22 cellular contexts compared by ENCODE assay signal in the genomic region with DNA sequence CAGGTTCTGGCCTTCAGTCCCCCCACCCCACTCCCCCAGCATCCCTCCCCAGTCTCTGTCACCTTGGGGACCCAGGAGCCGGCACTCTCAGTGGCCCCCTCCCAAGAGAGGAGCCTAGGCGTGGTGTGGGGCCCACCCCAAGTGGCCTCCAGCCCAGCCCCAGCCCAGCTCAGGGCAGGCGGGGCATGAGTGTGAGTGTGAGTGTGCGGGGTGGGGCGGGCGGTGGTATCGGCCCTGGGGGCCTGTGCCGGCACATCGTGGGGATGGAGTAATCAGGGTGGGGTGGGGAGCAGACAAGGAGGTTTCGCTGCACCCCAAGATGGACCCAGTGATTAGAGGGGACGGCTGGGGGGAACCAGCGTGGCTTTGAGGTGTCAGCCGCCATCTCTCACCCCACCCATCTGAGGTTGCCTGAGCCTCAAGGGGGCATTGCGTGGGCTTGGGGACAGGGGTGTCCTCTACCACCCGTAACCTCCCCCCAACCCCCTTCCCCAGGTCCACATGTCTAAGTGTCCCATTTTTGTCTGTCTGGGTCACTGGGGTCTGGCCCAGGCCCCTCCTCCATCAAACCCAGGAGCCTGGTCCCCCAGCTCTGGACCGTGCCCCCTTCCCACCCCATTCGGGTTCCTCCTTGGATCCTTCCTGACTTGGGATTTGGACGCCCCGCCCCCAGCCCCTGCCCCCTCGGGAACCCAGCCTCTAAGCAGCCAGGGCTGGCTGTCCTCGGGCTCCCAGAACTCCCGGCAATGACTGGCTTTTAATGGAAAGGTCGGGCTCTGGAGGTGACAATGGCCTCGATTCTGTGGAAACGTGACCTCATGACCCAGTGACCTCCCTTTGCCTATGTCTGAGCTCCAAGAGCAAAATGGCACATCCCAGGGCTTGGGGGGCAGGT. TPM values are rescaled to one million over a fixed set of nuclear protein-coding genes. Genes with fewer than 3 reads are reported as not detected.
DNase-seq lines count a peak whose midpoint lies in the region; ATAC-seq, FAIRE-seq and TF ChIP-seq lines count a peak whose summit lies in the region.
"Had no signal": no experiment of that assay in that cellular context is flagged by ENCODE, and none has a peak within 500 bp of the region (broad histone marks: within the 10 kb centered on the region; RNA-seq: fewer than 3 reads in every experiment).

No MANE protein-coding gene starts in this region.

- H3K36me3 ChIP-seq in Panc1 (ENCODE audit: control insufficient read depth, insufficient read depth, low read length) (no peaks in the 10 kb centered on the region), esophagus squamous epithelium (no peaks in the 10 kb centered on the region)

- no peak for TF ChIP-seq RAD21 in A549 (conservative IDR thresholded peaks at IDR 0.05 in 1 of 2, IDR thresholded peaks at IDR 0.05 in 1 of 2)

- H3K4me2 ChIP-seq in A549 = no peak overlapping the region

- TF ChIP-seq CTCF in A549 (IDR thresholded peaks at IDR 0.05) (no peak), Panc1 (IDR thresholded peaks at IDR 0.05) (no peak), esophagus squamous epithelium (IDR thresholded peaks at IDR 0.05) (no peak), nephron progenitor cell (IDR thresholded peaks at IDR 0.05) (no peak), lower leg skin (IDR thresholded peaks at IDR 0.05) (no peak)

- CTCF ChIA-PET in A549 (lab: Yijun Ruan, JAX) (interaction anchor here (0.5 to 1.5 kb wide), 3 partner anchors 11 to 37 kb away, joined by 3 to 4 read pairs (median 4); no protein-coding TSS in a partner anchor), Panc1 (lab: Charles Lee) (no interaction called here)

- no peaks in the 10 kb centered on the region for H3K9me3 Mint-ChIP-seq in nephron progenitor cell
- no peaks in the 10 kb centered on the region for H3K9me3 Mint-ChIP-seq in activated T-cell treated with anti-CD3 and anti-CD28 coated beads, Interleukin-2, amount 50 U/mL, for 4 hours

- peaks cover 12% of the 10 kb centered on the region for H3K4me1 Mint-ChIP-seq in nephron progenitor cell
- H3K4me1 Mint-ChIP-seq in activated T-cell treated with anti-CD3 and anti-CD28 coated beads, Interleukin-2, amount 50 U/mL, for 4 hours (ENCODE audit: low read depth) = no peaks in the 10 kb centered on the region

- WGBS in A549 (ENCODE audit: missing lambda C conversion rate) = 80% methylated on average over 13 of the region's 25 CpGs
- WGBS in esophagus squamous epithelium, 2 donors = 53 to 65% methylated on average over 5 to 10 of the region's 25 CpGs
- 46 to 51% methylated on average over 22 to 25 of the region's 25 CpGs for WGBS in lower leg skin, 2 donors

- intact Hi-C loops in Panc1 (cut with micrococcal nuclease; ENCODE audit: unreplicated experiment) (no loop called here), esophagus squamous epithelium (cut with DNase I) (no loop called here), lower leg skin (cut with DNase I; ENCODE audit: low total_unique reads) (no loop called here)

- ATAC-seq in A549 (peak; percentile 12 to 22; a peak in 4 of 6 replicates), Panc1 (peak; percentile 33; the same call in 1 of the 2 replicates), HG03460 (IDR thresholded peaks at IDR 0.05; ENCODE audit: unreplicated experiment) (no peak)
- ATAC-seq in activated T-cell treated with anti-CD3 and anti-CD28 coated beads, Interleukin-2, amount 50 U/mL, for 4 hours = no peak

- no peak for FAIRE-seq in A549 (lab: Jason Lieb, UNC)
- FAIRE-seq: GM12892, H54 had no signal

- H3K27ac Mint-ChIP-seq in nephron progenitor cell = no peak overlapping the region

- H3K27ac ChIP-seq in A549 (peak overlapping the region; percentile 17 to 77; a peak in 3 of 6 replicates), Panc1 (ENCODE audit: low read length) (no peak overlapping the region), esophagus squamous epithelium (peak overlapping the region in 3 of 4 donors; percentile 74 to 83 (median 81))
- H3K27ac ChIP-seq: RWPE1 had no signal

- BruUV-seq in Panc1 (replicated peaks; lab: Mats Ljungman, UMichigan) = no TSS peak

- no peaks in the 10 kb centered on the region for H3K36me3 Mint-ChIP-seq in nephron progenitor cell (ENCODE audit: low read depth)
- no peaks in the 10 kb centered on the region for H3K36me3 Mint-ChIP-seq in activated T-cell treated with anti-CD3 and anti-CD28 coated beads, Interleukin-2, amount 50 U/mL, for 4 hours (ENCODE audit: insufficient read depth)

- POLR2A ChIA-PET in A549 (lab: Yijun Ruan, JAX) = no interaction called here
- POLR2A ChIA-PET in Panc1 (lab: Charles Lee) = no interaction called here

- H3K27me3 Mint-ChIP-seq in nephron progenitor cell (ENCODE audit: low read depth, poor library complexity) = peaks cover 22% of the 10 kb centered on the region
- peaks cover 2% of the 10 kb centered on the region for H3K27me3 Mint-ChIP-seq in activated T-cell treated with anti-CD3 and anti-CD28 coated beads, Interleukin-2, amount 50 U/mL, for 4 hours (ENCODE audit: low read depth)

- no peak for TF ChIP-seq POLR2A in A549 (IDR thresholded peaks at IDR 0.05; ENCODE audit: low read length)
- TF ChIP-seq POLR2A in esophagus squamous epithelium (IDR thresholded peaks at IDR 0.05) = no peak
- TF ChIP-seq POLR2A in lower leg skin (IDR thresholded peaks at IDR 0.05) = no peak

- no peak overlapping the region for H3K4me3 Mint-ChIP-seq in nephron progenitor cell
- H3K4me3 Mint-ChIP-seq in activated T-cell treated with anti-CD3 and anti-CD28 coated beads, Interleukin-2, amount 50 U/mL, for 4 hours = no peak overlapping the region

- TF ChIP-seq EP300 in A549 (IDR thresholded peaks at IDR 0.05) = no peak

- peaks cover 27% of the 10 kb centered on the region for H3K4me1 ChIP-seq in A549
- peaks cover 3% of the 10 kb centered on the region for H3K4me1 ChIP-seq in Panc1 (ENCODE audit: control insufficient read depth, insufficient read depth, low read length)
- H3K4me1 ChIP-seq in esophagus squamous epithelium = peaks cover 9 to 43% (median 14%) of the 10 kb centered on the region in 3 donors

- H3K27me3 ChIP-seq in Panc1 (ENCODE audit: control insufficient read depth, insufficient read depth, low read length) = no peaks in the 10 kb centered on the region
- peaks cover 0 to 16% (median 0%) of the 10 kb centered on the region in 4 donors for H3K27me3 ChIP-seq in esophagus squamous epithelium

- H3K9me3 ChIP-seq in A549 = no peaks in the 10 kb centered on the region
- H3K9me3 ChIP-seq in Panc1 (ENCODE audit: control insufficient read depth, insufficient read depth, low read depth, low read length) = no peaks in the 10 kb centered on the region
- H3K9me3 ChIP-seq in esophagus squamous epithelium = no peaks in the 10 kb centered on the region

- in situ Hi-C loops in Panc1 (cut with HindIII; ENCODE audit: low pct_unique_long_range_greater_than_20kb, low sequenced_read_pairs) = no loop called here

- no peak for DNase-seq in A549 (ENCODE audit: low read depth in 1 of 2, low spot score in 1 of 2)
- DNase-seq in Panc1 (ENCODE audit: low read depth, low spot score) = no peak
- no peak for DNase-seq in esophagus squamous epithelium (lab: John Stamatoyannopoulos, UW)
- peak; percentile 28 for DNase-seq in nephron progenitor cell
- DNase-seq in lower leg skin (ENCODE audit: low spot score in 2 of 2) = no peak
- DNase-seq in activated T-cell treated with anti-CD3 and anti-CD28 coated beads, Interleukin-2, amount 50 U/mL, for 4 hours = no peak
- no peak for DNase-seq in AG20443 (ENCODE audit: low spot score)
- DNase-seq: C1 segment of cervical spinal cord; DMS 273 treated with DMSO at 0.1 percent for 48 hours; GF-D8; KG1; NCI-H1436; NCI-H2029 treated with DMSO at 0.1 percent for 48 hours; NCI-H2171 treated with DMSO at 0.1 percent for 48 hours; NCI-H446 treated with DMSO at 0.1 percent for 48 hours; NK-92 treated with Interleukin-12 subunit alpha and Interleukin-12 subunit beta, amount 100 ng/mL, for 24 hours; OCI-M1 had no signal

- H3K4me3 ChIP-seq in A549 = no peak overlapping the region
- no peak overlapping the region for H3K4me3 ChIP-seq in Panc1 (ENCODE audit: low read depth in 2 of 2, low read length in 2 of 2)
- H3K4me3 ChIP-seq in esophagus squamous epithelium = peak overlapping the region in 1 of 4 donors; percentile 2
- no peak overlapping the region for H3K4me3 ChIP-seq in lower leg skin (ENCODE audit: low read depth, poor library complexity, severe bottlenecking)

TF ChIP-seq in A549, 52 proteins besides CTCF, POLR2A, EP300 and RAD21 (continues in another document):
- TF ChIP-seq SREBF2 (IDR thresholded peaks at IDR 0.05) = no peak
- no peak for TF ChIP-seq ESRRA (IDR thresholded peaks at IDR 0.05; ENCODE audit: borderline replicate concordance, low read length)
- no peak for TF ChIP-seq HEYL (CRISPR knock-in tag; IDR thresholded peaks at IDR 0.05)
- TF ChIP-seq KDM5A (IDR thresholded peaks at IDR 0.05) = no peak
- TF ChIP-seq RARB (CRISPR knock-in tag; IDR thresholded peaks at IDR 0.05) = no peak
- no peak for TF ChIP-seq POLR2AphosphoS2 (conservative IDR thresholded peaks at IDR 0.05; ENCODE audit: low read length)
- TF ChIP-seq EHMT2 (IDR thresholded peaks at IDR 0.05; ENCODE audit: low read depth) = no peak
- no peak for TF ChIP-seq TP53 (CRISPR knock-in tag; IDR thresholded peaks at IDR 0.05)
- no peak for TF ChIP-seq ZFP36 (IDR thresholded peaks at IDR 0.05; ENCODE audit: borderline replicate concordance, partially characterized antibody)

RNA-seq across cellular contexts. Expression of gene SULT2B1, which starts 6.9 kb away (rescaled TPM):
- 22.2 and 22.4 TPM in 2 replicates for polyA plus RNA-seq in A549 (2011; rRNA removed)
- 31.5 and 41.0 TPM in 2 replicates for polyA plus RNA-seq in A549 (2012; cell fraction: cytosol; rRNA removed)
- polyA plus RNA-seq in A549 (2012; cell fraction: nucleus; rRNA removed) = 23.6 and 29.0 TPM in 2 replicates
- 30.1 to 36.5 TPM (median 34.3 TPM) in 3 replicates for polyA plus RNA-seq in A549 (2017; fragmentation: RNase III; extraction: RNeasy Plus Mini Kit Qiagen cat#74134 plus additional on column Dnase treatment)
- polyA minus RNA-seq in A549 (2011; rRNA and poly(A)+ RNA removed) = 26.5 and 28.7 TPM in 2 replicates
- total RNA-seq in Panc1 (2021; ENCODE audit: unreplicated experiment) = 3.6 TPM
- 7.1 TPM for polyA plus RNA-seq in Panc1 (2012; ENCODE audit: insufficient read length)
- 100 to 1,000 TPM in 2 of 4 donors, 10 to 100 TPM in 2; 84.8 to 253 (median 150) TPM for total RNA-seq in esophagus squamous epithelium
- total RNA-seq in lower leg skin = 100 to 1,000 TPM; 119 to 191 (median 166) TPM
- total RNA-seq in activated T-cell treated with anti-CD3 and anti-CD28 coated beads, Interleukin-2, amount 50 U/mL, for 4 hours = not detected
- total RNA-seq: A172 had no signal

RNA-seq across cellular contexts. Expression of gene LMTK3, which starts 33.5 kb away (rescaled TPM):
- 0.62 and 0.95 TPM in 2 replicates for polyA plus RNA-seq in A549 (2011; rRNA removed)
- polyA plus RNA-seq in A549 (2012; cell fraction: cytosol; rRNA removed) = 2.6 and 3.8 TPM in 2 replicates
- 9.6 and 11.7 TPM in 2 replicates for polyA plus RNA-seq in A549 (2012; cell fraction: nucleus; rRNA removed)
- 4.6 to 6.1 TPM (median 5.6 TPM) in 3 replicates for polyA plus RNA-seq in A549 (2017; fragmentation: RNase III; extraction: RNeasy Plus Mini Kit Qiagen cat#74134 plus additional on column Dnase treatment)
- polyA minus RNA-seq in A549 (2011; rRNA and poly(A)+ RNA removed) = 0.45 and 0.54 TPM in 2 replicates
- 10.6 TPM for total RNA-seq in Panc1 (2021; ENCODE audit: unreplicated experiment)
- polyA plus RNA-seq in Panc1 (2012; ENCODE audit: insufficient read length) = 16.9 TPM
- 1 to 10 TPM; 2.1 to 7.8 (median 2.8) TPM for total RNA-seq in esophagus squamous epithelium
- 1 to 10 TPM; 5.3 to 6.7 (median 5.8) TPM for total RNA-seq in lower leg skin
- total RNA-seq in activated T-cell treated with anti-CD3 and anti-CD28 coated beads, Interleukin-2, amount 50 U/mL, for 4 hours = 1 to 10 TPM; 1.8 to 2.6 (median 2.0) TPM
- total RNA-seq: A172 had no signal

Comparison
In these comparisons a context has a peak if more than half of its experiments do, and no peak if none do; other contexts are left out.
1. ATAC-seq: peak in A549 (2 of 2) and Panc1 (single experiment); none in HG03460 (single experiment) and activated T-cell treated with anti-CD3 and anti-CD28 coated beads, Interleukin-2, amount 50 U/mL, for 4 hours (0 of 2).
2. RNA of gene SULT2B1, which starts 6.9 kb away (total RNA-seq): 84.8 to 253 TPM in esophagus squamous epithelium and 119 to 191 TPM in lower leg skin; 3.6 TPM in Panc1 (single experiment) and not detected in activated T-cell treated with anti-CD3 and anti-CD28 coated beads, Interleukin-2, amount 50 U/mL, for 4 hours; every median in the first group is over 10 times any median in the second.